In the genomic region with DNA sequence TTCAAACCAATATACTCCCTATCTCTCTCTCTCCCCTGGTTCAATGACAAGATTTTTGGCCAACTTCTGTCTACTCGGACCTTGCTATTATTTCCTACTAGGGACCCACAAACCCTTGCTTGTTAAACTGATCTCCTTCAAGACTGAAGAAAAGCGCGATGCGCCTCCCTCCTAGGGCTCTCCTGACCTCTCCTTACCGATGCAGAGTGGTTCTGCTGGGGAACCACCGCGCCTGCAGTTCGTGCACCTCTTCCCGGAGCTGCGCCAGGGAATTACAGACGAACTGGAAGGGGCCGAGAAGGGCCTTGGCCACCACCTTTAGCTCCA, we compare ENCODE assay signal across 8 cellular contexts. TPM values are rescaled to one million over a fixed set of nuclear protein-coding genes. Genes with fewer than 3 reads are reported as not detected.
A peak's percentile ranks its signal among the peaks of the same experiment; 100 is the strongest.
DNase-seq lines count a peak whose midpoint lies in the region; ATAC-seq, FAIRE-seq and TF ChIP-seq lines count a peak whose summit lies in the region.
"Not testable (repeated sequence)": the region's sequence is repeated elsewhere in the genome, so short reads cannot be mapped to it uniquely, and the experiment has no call there.

No MANE protein-coding gene starts in this region.

- H3K9ac ChIP-seq in SU-DHL-6 (ENCODE audit: low read length) (peak overlapping the region; percentile 73), iPS-18a (ENCODE audit: low read length) (peak overlapping the region; percentile 32)

- FAIRE-seq in bronchial epithelial cell (lab: Jason Lieb, UNC); pancreas (lab: Jason Lieb, UNC): not testable (repeated sequence)

- not testable (repeated sequence) for H4K20me1 ChIP-seq in SU-DHL-6 (ENCODE audit: low read depth, low read length)

- not testable (repeated sequence) for H3K36me3 ChIP-seq in ACC112 (ENCODE audit: insufficient read depth, low read length); MG63; SU-DHL-6 (ENCODE audit: low read length); bronchial epithelial cell (ENCODE audit: control insufficient read depth, insufficient read depth, low read length); iPS-18a (ENCODE audit: control insufficient read depth, low read depth, low read length); pancreas

- peak overlapping the region; percentile 74 for H3K4me2 ChIP-seq in SU-DHL-6 (ENCODE audit: low read depth, low read length, poor library complexity, severe bottlenecking)

- intact Hi-C loops in pancreas (cut with DNase I): not testable (repeated sequence)

- not testable (repeated sequence) for H3K27me3 ChIP-seq in ACC112 (ENCODE audit: insufficient read depth, low read length); MG63; SU-DHL-6 (ENCODE audit: low read length); bronchial epithelial cell (ENCODE audit: control insufficient read depth, insufficient read depth, low read length); pancreas
- H3K27me3 ChIP-seq in iPS-18a (ENCODE audit: control insufficient read depth, insufficient read depth, low read length): peaks cover 30% of the 10 kb centered on the region

- not testable (repeated sequence) for H3F3A ChIP-seq in SU-DHL-6 (ENCODE audit: insufficient read depth)

- not testable (repeated sequence) for H3K9me3 ChIP-seq in MG63; SU-DHL-6 (ENCODE audit: insufficient read depth, low read length); iPS-18a (ENCODE audit: control insufficient read depth, low read depth, low read length); pancreas

- H3K9me2 ChIP-seq in SU-DHL-6 (replicated peaks; ENCODE audit: insufficient read depth, low read length): not testable (repeated sequence)

- ATAC-seq in GM18907 (IDR thresholded peaks at IDR 0.05; ENCODE audit: unreplicated experiment) (peak; percentile 49), HG02884 (IDR thresholded peaks at IDR 0.05; ENCODE audit: unreplicated experiment) (peak; percentile 36), pancreas (peak; percentile 21 to 74 (median 60))

- H2AFZ ChIP-seq in ACC112 (ENCODE audit: low read length, unreplicated experiment): peak overlapping the region; percentile 96
- H2AFZ ChIP-seq in SU-DHL-6 (ENCODE audit: low read depth, low read length, severe bottlenecking): peak overlapping the region; percentile 98

- peak; percentile 23 for DNase-seq in MG63
- DNase-seq in bronchial epithelial cell (ENCODE audit: low read depth); pancreas: not testable (repeated sequence)

- H3K27ac ChIP-seq in ACC112 (ENCODE audit: low read depth, low read length) (peak overlapping the region; percentile 52), SU-DHL-6 (ENCODE audit: low read depth, low read length) (peak overlapping the region; percentile 47)
- not testable (repeated sequence) for H3K27ac ChIP-seq in iPS-18a (ENCODE audit: low read length); pancreas

- WGBS in pancreas, 2 donors: 2 to 3% methylated on average over 12 of the region's 12 CpGs

- not testable (repeated sequence) for H3K4me1 ChIP-seq in ACC112 (ENCODE audit: control insufficient read depth, insufficient read depth, low read length, unreplicated experiment); iPS-18a (ENCODE audit: control insufficient read depth, low read depth, low read length); pancreas

- not testable (repeated sequence) for TF ChIP-seq CTCF in SU-DHL-6 (IDR thresholded peaks at IDR 0.05; ENCODE audit: insufficient read depth, low read length, poor library complexity, severe bottlenecking); bronchial epithelial cell (IDR thresholded peaks at IDR 0.05; ENCODE audit: insufficient read depth, low read length, severe bottlenecking); pancreas (IDR thresholded peaks at IDR 0.05)

- not testable (repeated sequence) for H3K79me2 ChIP-seq in ACC112 (ENCODE audit: control insufficient read depth, insufficient read depth, low read length, unreplicated experiment); SU-DHL-6 (ENCODE audit: insufficient read depth, low read length)

- H3K4me3 ChIP-seq in ACC112 (ENCODE audit: low read depth, low read length) (peak overlapping the region; percentile 92), MG63 (peak overlapping the region; percentile 57), SU-DHL-6 (ENCODE audit: insufficient read depth, low read length, poor library complexity, severe bottlenecking) (peak overlapping the region; percentile 75), bronchial epithelial cell (ENCODE audit: low read depth, low read length) (peak overlapping the region; percentile 39), iPS-18a (ENCODE audit: low read length) (peak overlapping the region; percentile 68), pancreas (peak overlapping the region; percentile 14 to 63 (median 40))

RNA-seq across cellular contexts. Expression of gene PMPCB, which starts 17.6 kb away (rescaled TPM):
- 44.3 and 56.3 TPM in 2 replicates for total RNA-seq in MG63 (2014; rRNA removed; shearing (Covaris generic); ENCODE audit: low replicate concordance)
- 31.2 and 48.7 TPM in 2 replicates for total RNA-seq in bronchial epithelial cell
- 10 to 100 TPM; 27.8 to 40.1 (median 30.9) TPM for total RNA-seq in pancreas
- polyA plus RNA-seq in pancreas: 10 to 100 TPM; 20.8 to 44.7 TPM

Comparison
In these comparisons a context has a peak if more than half of its experiments do, and no peak if none do; other contexts are left out.
1. H3K4me3 ChIP-seq: peak in every context shown above with its lines; median percentile 92 in ACC112; 75 in SU-DHL-6; 68 in iPS-18a; 57 in MG63; 40 in pancreas; 39 in bronchial epithelial cell.